1 cellular context compared by ENCODE assay signal in the genomic region with DNA sequence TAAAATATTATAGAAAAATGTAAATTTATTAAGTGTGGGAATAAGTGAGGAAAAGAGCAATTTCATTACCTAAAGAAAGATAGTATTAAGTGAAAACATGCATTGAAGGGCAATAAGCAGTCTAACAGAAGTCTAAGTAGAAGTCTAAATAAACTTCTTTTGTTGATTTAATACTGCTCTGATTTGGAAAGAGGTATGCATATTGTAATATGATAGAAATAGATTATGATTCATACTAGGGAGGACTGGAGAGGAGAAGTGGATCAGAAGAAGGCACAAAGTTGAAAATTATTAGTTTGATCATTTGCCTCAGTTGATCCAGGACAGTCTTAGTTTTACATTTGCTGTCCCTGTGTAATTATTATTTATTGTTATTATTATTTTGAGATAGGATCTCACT.
TF ChIP-seq lines count a peak whose summit lies in the region.

No MANE protein-coding gene starts in this region.

TF ChIP-seq in SK-N-SH, 30 proteins besides CTCF, POLR2A, EP300 and RAD21 (continued from another document):
- TF ChIP-seq, protein P1, sequence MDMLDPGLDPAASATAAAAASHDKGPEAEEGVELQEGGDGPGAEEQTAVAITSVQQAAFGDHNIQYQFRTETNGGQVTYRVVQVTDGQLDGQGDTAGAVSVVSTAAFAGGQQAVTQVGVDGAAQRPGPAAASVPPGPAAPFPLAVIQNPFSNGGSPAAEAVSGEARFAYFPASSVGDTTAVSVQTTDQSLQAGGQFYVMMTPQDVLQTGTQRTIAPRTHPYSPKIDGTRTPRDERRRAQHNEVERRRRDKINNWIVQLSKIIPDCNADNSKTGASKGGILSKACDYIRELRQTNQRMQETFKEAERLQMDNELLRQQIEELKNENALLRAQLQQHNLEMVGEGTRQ (IDR thresholded peaks at IDR 0.05; ENCODE audit: borderline replicate concordance, low read depth, low read length), result no peak
- TF ChIP-seq, protein P2, sequence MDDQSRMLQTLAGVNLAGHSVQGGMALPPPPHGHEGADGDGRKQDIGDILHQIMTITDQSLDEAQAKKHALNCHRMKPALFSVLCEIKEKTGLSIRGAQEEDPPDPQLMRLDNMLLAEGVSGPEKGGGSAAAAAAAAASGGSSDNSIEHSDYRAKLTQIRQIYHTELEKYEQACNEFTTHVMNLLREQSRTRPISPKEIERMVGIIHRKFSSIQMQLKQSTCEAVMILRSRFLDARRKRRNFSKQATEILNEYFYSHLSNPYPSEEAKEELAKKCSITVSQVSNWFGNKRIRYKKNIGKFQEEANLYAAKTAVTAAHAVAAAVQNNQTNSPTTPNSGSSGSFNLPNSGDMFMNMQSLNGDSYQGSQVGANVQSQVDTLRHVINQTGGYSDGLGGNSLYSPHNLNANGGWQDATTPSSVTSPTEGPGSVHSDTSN (IDR thresholded peaks at IDR 0.05), result no peak
- TF ChIP-seq, protein P3, sequence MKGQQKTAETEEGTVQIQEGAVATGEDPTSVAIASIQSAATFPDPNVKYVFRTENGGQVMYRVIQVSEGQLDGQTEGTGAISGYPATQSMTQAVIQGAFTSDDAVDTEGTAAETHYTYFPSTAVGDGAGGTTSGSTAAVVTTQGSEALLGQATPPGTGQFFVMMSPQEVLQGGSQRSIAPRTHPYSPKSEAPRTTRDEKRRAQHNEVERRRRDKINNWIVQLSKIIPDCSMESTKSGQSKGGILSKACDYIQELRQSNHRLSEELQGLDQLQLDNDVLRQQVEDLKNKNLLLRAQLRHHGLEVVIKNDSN (IDR thresholded peaks at IDR 0.05; ENCODE audit: borderline replicate concordance, low read depth), result no peak
- TF ChIP-seq ELF1 (IDR thresholded peaks at IDR 0.05), result no peak
- TF ChIP-seq, protein P4, sequence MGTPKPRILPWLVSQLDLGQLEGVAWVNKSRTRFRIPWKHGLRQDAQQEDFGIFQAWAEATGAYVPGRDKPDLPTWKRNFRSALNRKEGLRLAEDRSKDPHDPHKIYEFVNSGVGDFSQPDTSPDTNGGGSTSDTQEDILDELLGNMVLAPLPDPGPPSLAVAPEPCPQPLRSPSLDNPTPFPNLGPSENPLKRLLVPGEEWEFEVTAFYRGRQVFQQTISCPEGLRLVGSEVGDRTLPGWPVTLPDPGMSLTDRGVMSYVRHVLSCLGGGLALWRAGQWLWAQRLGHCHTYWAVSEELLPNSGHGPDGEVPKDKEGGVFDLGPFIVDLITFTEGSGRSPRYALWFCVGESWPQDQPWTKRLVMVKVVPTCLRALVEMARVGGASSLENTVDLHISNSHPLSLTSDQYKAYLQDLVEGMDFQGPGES (IDR thresholded peaks at IDR 0.05; ENCODE audit: low read depth, low read length), result no peak
- TF ChIP-seq SMC3 (IDR thresholded peaks at IDR 0.05; ENCODE audit: low read depth, low read length), result no peak
- TF ChIP-seq FOXJ3 (CRISPR knock-in tag; IDR thresholded peaks at IDR 0.05), result no peak
- no peak for TF ChIP-seq YY1 (IDR thresholded peaks at IDR 0.05; ENCODE audit: low read depth)
- TF ChIP-seq TCF12 (IDR thresholded peaks at IDR 0.05), result no peak
- TF ChIP-seq, protein P5, sequence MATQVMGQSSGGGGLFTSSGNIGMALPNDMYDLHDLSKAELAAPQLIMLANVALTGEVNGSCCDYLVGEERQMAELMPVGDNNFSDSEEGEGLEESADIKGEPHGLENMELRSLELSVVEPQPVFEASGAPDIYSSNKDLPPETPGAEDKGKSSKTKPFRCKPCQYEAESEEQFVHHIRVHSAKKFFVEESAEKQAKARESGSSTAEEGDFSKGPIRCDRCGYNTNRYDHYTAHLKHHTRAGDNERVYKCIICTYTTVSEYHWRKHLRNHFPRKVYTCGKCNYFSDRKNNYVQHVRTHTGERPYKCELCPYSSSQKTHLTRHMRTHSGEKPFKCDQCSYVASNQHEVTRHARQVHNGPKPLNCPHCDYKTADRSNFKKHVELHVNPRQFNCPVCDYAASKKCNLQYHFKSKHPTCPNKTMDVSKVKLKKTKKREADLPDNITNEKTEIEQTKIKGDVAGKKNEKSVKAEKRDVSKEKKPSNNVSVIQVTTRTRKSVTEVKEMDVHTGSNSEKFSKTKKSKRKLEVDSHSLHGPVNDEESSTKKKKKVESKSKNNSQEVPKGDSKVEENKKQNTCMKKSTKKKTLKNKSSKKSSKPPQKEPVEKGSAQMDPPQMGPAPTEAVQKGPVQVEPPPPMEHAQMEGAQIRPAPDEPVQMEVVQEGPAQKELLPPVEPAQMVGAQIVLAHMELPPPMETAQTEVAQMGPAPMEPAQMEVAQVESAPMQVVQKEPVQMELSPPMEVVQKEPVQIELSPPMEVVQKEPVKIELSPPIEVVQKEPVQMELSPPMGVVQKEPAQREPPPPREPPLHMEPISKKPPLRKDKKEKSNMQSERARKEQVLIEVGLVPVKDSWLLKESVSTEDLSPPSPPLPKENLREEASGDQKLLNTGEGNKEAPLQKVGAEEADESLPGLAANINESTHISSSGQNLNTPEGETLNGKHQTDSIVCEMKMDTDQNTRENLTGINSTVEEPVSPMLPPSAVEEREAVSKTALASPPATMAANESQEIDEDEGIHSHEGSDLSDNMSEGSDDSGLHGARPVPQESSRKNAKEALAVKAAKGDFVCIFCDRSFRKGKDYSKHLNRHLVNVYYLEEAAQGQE (IDR thresholded peaks at IDR 0.05; ENCODE audit: low read depth, low read length), result no peak
- peak; percentile 5; the same call in 1 of the 2 replicates for TF ChIP-seq FOSL2 (IDR thresholded peaks at IDR 0.05; ENCODE audit: borderline replicate concordance, low read depth)
- TF ChIP-seq MEF2A (IDR thresholded peaks at IDR 0.05; ENCODE audit: borderline replicate concordance, low read depth), result peak; percentile 81
- no peak for TF ChIP-seq MXI1 (IDR thresholded peaks at IDR 0.05; ENCODE audit: low read depth, low read length)
- TF ChIP-seq, protein P6, sequence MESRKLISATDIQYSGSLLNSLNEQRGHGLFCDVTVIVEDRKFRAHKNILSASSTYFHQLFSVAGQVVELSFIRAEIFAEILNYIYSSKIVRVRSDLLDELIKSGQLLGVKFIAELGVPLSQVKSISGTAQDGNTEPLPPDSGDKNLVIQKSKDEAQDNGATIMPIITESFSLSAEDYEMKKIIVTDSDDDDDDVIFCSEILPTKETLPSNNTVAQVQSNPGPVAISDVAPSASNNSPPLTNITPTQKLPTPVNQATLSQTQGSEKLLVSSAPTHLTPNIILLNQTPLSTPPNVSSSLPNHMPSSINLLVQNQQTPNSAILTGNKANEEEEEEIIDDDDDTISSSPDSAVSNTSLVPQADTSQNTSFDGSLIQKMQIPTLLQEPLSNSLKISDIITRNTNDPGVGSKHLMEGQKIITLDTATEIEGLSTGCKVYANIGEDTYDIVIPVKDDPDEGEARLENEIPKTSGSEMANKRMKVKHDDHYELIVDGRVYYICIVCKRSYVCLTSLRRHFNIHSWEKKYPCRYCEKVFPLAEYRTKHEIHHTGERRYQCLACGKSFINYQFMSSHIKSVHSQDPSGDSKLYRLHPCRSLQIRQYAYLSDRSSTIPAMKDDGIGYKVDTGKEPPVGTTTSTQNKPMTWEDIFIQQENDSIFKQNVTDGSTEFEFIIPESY (IDR thresholded peaks at IDR 0.05; ENCODE audit: borderline replicate concordance, low read depth), result no peak
- TF ChIP-seq NRF1 (IDR thresholded peaks at IDR 0.05; ENCODE audit: low read depth, low read length), result no peak
TF ChIP-seq in SK-N-SH: peak in this region for 2.
